ENCODE assay signal across 23 cellular contexts in the genomic region with DNA sequence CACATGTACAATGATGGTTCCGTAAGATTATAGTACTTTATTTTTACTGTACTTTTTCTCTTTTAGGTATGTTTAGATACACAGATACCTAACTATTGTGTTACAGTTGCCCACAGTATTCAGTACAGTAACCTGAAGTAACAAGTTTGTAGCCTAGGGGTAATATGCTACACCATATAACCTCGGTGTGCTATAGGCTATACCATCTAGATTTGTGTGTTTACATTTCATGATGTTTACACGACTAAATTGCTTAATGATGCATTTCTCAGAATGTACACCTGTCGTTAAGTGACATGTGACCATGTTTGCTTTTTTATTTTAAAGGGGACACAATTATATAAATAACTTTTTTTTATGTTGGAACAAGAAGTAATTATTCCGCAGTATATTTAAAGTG.
"Had no signal": no experiment of that assay in that cellular context is flagged by ENCODE, and none has a peak within 500 bp of the region (broad histone marks: within the 10 kb centered on the region; RNA-seq: fewer than 3 reads in every experiment).

No MANE protein-coding gene starts in this region.

- ATAC-seq: activated CD8-positive, alpha-beta T cell treated with anti-CD3 and anti-CD28 coated beads, Interleukin-2, amount 10 ng/mL, durations not matched to agents 7 days and 5 days; gastrocnemius medialis; heart left ventricle; left lobe of liver; naive thymus-derived CD8-positive, alpha-beta T cell; sciatic nerve; stimulated activated effector memory CD8-positive, alpha-beta T cell treated with anti-CD3 and anti-CD28 coated beads, Interleukin-12 subunit alpha, Interleukin-12 subunit beta, amount 100 ng/mL, for 72 hours; stimulated activated naive CD8-positive, alpha-beta T cell treated with anti-CD3 and anti-CD28 coated beads, Interleukin-15, amount 100 ng/mL, for 72 hours had no signal

- H3K27me3 Mint-ChIP-seq: activated naive CD8-positive, alpha-beta T cell; central memory CD8-positive, alpha-beta T cell; naive thymus-derived CD8-positive, alpha-beta T cell; stimulated activated naive CD8-positive, alpha-beta T cell treated with anti-CD3 and anti-CD28 coated beads, Interleukin-15, amount 100 ng/mL, for 72 hours had no signal

- H3K4me1 Mint-ChIP-seq: central memory CD8-positive, alpha-beta T cell; endodermal cell; neural progenitor cell; stimulated activated effector memory CD8-positive, alpha-beta T cell treated with anti-CD3 and anti-CD28 coated beads, Interleukin-12 subunit alpha, Interleukin-12 subunit beta, amount 100 ng/mL, for 72 hours had no signal

- H3K4me3 Mint-ChIP-seq: activated CD8-positive, alpha-beta T cell treated with anti-CD3 and anti-CD28 coated beads, Interleukin-2, amount 10 ng/mL, durations not matched to agents 7 days and 5 days; activated naive CD8-positive, alpha-beta T cell; central memory CD8-positive, alpha-beta T cell; endodermal cell; naive thymus-derived CD8-positive, alpha-beta T cell; neural progenitor cell; stimulated activated effector memory CD8-positive, alpha-beta T cell treated with anti-CD3 and anti-CD28 coated beads, Interleukin-12 subunit alpha, Interleukin-12 subunit beta, amount 100 ng/mL, for 72 hours; stimulated activated naive CD8-positive, alpha-beta T cell treated with anti-CD3 and anti-CD28 coated beads, Interleukin-15, amount 100 ng/mL, for 72 hours had no signal

- DNase-seq: activated CD4-positive, alpha-beta T cell treated with anti-CD3 and anti-CD28 coated beads for 1 hour; activated CD4-positive, alpha-beta T cell treated with anti-CD3 and anti-CD28 coated beads, Interleukin-2, amount 50 U/mL, for 1 hour; activated CD8-positive, alpha-beta T cell treated with anti-CD3 and anti-CD28 coated beads, Interleukin-2, amount 10 ng/mL, durations not matched to agents 7 days and 5 days; activated naive CD4-positive, alpha-beta T cell; activated T-cell treated with anti-CD3 and anti-CD28 coated beads, Interleukin-2, amount 50 U/mL, for 1 hour; endodermal cell; esophagus squamous epithelium; gastrocnemius medialis; heart left ventricle; islet precursor cell; naive thymus-derived CD8-positive, alpha-beta T cell; posterior cingulate gyrus; small intestine; stimulated activated CD4-positive, alpha-beta T cell treated with anti-CD3 and anti-CD28 coated beads, Interleukin-2, amount 100 ng/mL, for 24 hours; stimulated activated naive CD8-positive, alpha-beta T cell treated with anti-CD3 and anti-CD28 coated beads, Interleukin-15, amount 100 ng/mL, for 72 hours; tibial artery; WERI-Rb-1 had no signal

- H3K27ac Mint-ChIP-seq: activated CD8-positive, alpha-beta T cell treated with anti-CD3 and anti-CD28 coated beads, Interleukin-2, amount 10 ng/mL, durations not matched to agents 7 days and 5 days; activated naive CD8-positive, alpha-beta T cell; endodermal cell; neural progenitor cell; stimulated activated effector memory CD8-positive, alpha-beta T cell treated with anti-CD3 and anti-CD28 coated beads, Interleukin-12 subunit alpha, Interleukin-12 subunit beta, amount 100 ng/mL, for 72 hours; stimulated activated naive CD8-positive, alpha-beta T cell treated with anti-CD3 and anti-CD28 coated beads, Interleukin-15, amount 100 ng/mL, for 72 hours had no signal

- H3K9me3 Mint-ChIP-seq: central memory CD8-positive, alpha-beta T cell; endodermal cell; naive thymus-derived CD8-positive, alpha-beta T cell; neural progenitor cell; stimulated activated effector memory CD8-positive, alpha-beta T cell treated with anti-CD3 and anti-CD28 coated beads, Interleukin-12 subunit alpha, Interleukin-12 subunit beta, amount 100 ng/mL, for 72 hours; stimulated activated naive CD8-positive, alpha-beta T cell treated with anti-CD3 and anti-CD28 coated beads, Interleukin-15, amount 100 ng/mL, for 72 hours had no signal
